8 cellular contexts compared by ENCODE assay signal in the genomic region with DNA sequence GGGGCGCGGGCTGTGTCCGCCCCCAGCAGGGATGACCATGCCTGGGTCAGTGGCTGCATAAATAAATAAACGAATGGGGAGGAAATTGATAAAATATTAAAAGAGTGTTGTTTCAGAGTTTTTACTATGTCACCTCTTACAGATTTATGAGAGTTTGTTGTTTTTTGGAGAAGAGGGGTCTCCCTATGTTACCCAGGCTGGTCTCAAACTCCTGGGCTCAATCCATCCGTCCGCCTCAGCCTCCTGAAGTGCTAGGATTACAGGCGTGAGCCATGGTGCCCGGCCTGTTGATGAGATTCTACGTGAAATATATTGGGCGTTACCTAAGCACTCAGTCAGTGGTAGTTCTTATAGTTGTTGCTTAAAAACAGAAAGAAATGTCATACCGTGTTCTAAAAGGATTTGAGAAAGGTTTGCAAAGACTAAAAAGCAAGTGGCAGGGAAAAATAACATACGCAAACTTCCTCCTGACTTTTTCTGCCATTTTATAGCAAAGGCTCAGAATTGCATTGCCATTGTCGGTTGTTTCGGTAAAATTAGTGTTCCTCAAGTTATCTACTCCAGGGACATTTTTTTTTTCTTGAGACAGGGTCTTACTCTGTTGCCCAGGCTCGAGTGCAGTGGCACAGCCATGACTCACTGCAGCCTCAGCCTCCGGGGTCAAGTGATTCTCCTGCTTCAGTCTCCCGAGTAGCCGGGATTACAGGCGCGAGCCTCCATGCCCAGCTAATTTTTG. TPM values are rescaled to one million over a fixed set of nuclear protein-coding genes. Genes with fewer than 3 reads are reported as not detected.
DNase-seq lines count a peak whose midpoint lies in the region; ATAC-seq and TF ChIP-seq lines count a peak whose summit lies in the region.

No MANE protein-coding gene starts in this region.

- no peak for TF ChIP-seq POLR2A in suprapubic skin (IDR thresholded peaks at IDR 0.05)

- H3K27me3 ChIP-seq in iPS-20b (ENCODE audit: insufficient read depth, low read length) = peaks cover 11% of the 10 kb centered on the region
- no peaks in the 10 kb centered on the region for H3K27me3 ChIP-seq in suprapubic skin

- TF ChIP-seq CTCF in suprapubic skin (IDR thresholded peaks at IDR 0.05) = no peak

- H3K27me3 Mint-ChIP-seq in activated CD4-positive, alpha-beta T cell treated with anti-CD3 and anti-CD28 coated beads, Interleukin-2, amount 10 ng/mL, durations not matched to agents 7 days and 5 days = no peaks in the 10 kb centered on the region
- H3K27me3 Mint-ChIP-seq in activated T-helper 1 cell treated with anti-CD3 and anti-CD28 coated beads, Interleukin-12 subunit alpha, Interleukin-12 subunit beta, Interleukin-2, Interleukin-4 antibody, amounts not matched to agents 30 ng/mL and 10 ng/mL and 1 ng/mL, durations not matched to agents 14 hours and 24 hours and 36 hours (ENCODE audit: insufficient read depth) = no peaks in the 10 kb centered on the region

- WGBS in suprapubic skin = 68% methylated on average over 20 of the region's 20 CpGs

- TF ChIP-seq EP300 in suprapubic skin (IDR thresholded peaks at IDR 0.05) = no peak

- H3K36me3 ChIP-seq in iPS-20b (ENCODE audit: insufficient read depth, low read depth, low read length) (no peaks in the 10 kb centered on the region), suprapubic skin (no peaks in the 10 kb centered on the region)

- no peaks in the 10 kb centered on the region for H3K9me3 Mint-ChIP-seq in activated CD4-positive, alpha-beta T cell treated with anti-CD3 and anti-CD28 coated beads, Interleukin-2, amount 10 ng/mL, durations not matched to agents 7 days and 5 days
- H3K9me3 Mint-ChIP-seq in activated T-helper 1 cell treated with anti-CD3 and anti-CD28 coated beads, Interleukin-12 subunit alpha, Interleukin-12 subunit beta, Interleukin-2, Interleukin-4 antibody, amounts not matched to agents 30 ng/mL and 10 ng/mL and 1 ng/mL, durations not matched to agents 14 hours and 24 hours and 36 hours = no peaks in the 10 kb centered on the region

- intact Hi-C loops in activated T-helper 1 cell treated with anti-CD3 and anti-CD28 coated beads, Interleukin-12 subunit alpha, Interleukin-12 subunit beta, Interleukin-2, Interleukin-4 antibody, amounts not matched to agents 30 ng/mL and 10 ng/mL and 1 ng/mL, durations not matched to agents 14 hours and 24 hours and 36 hours (cut with micrococcal nuclease) = loop anchor here (2.0 kb wide), 1 partner anchor 32 kb away; no protein-coding TSS in a partner anchor

- H3K4me3 ChIP-seq in iPS-20b (ENCODE audit: low read length) = peak overlapping the region; percentile 69
- H3K4me3 ChIP-seq in suprapubic skin = peak overlapping the region; percentile 63

- peak overlapping the region; percentile 91 for H3K4me3 Mint-ChIP-seq in activated CD4-positive, alpha-beta T cell treated with anti-CD3 and anti-CD28 coated beads, Interleukin-2, amount 10 ng/mL, durations not matched to agents 7 days and 5 days
- H3K4me3 Mint-ChIP-seq in activated T-helper 1 cell treated with anti-CD3 and anti-CD28 coated beads, Interleukin-12 subunit alpha, Interleukin-12 subunit beta, Interleukin-2, Interleukin-4 antibody, amounts not matched to agents 30 ng/mL and 10 ng/mL and 1 ng/mL, durations not matched to agents 14 hours and 24 hours and 36 hours = peak overlapping the region; percentile 93

- peak overlapping the region; percentile 64; the same call in 1 of the 2 replicates for H3K9ac ChIP-seq in iPS-20b (ENCODE audit: low read depth, low read length)

- ATAC-seq in HG02973 (IDR thresholded peaks at IDR 0.05; ENCODE audit: unreplicated experiment) = no peak

- peaks cover 20% of the 10 kb centered on the region for H3K4me1 Mint-ChIP-seq in activated CD4-positive, alpha-beta T cell treated with anti-CD3 and anti-CD28 coated beads, Interleukin-2, amount 10 ng/mL, durations not matched to agents 7 days and 5 days
- H3K4me1 Mint-ChIP-seq in activated T-helper 1 cell treated with anti-CD3 and anti-CD28 coated beads, Interleukin-12 subunit alpha, Interleukin-12 subunit beta, Interleukin-2, Interleukin-4 antibody, amounts not matched to agents 30 ng/mL and 10 ng/mL and 1 ng/mL, durations not matched to agents 14 hours and 24 hours and 36 hours (ENCODE audit: low read depth) = peaks cover 19% of the 10 kb centered on the region

- 0 out of 2 replicates have a peak, but pooled peaks cover 3% of the 10 kb centered on the region for H3K4me1 ChIP-seq in iPS-20b (ENCODE audit: insufficient read depth, low read length)
- H3K4me1 ChIP-seq in suprapubic skin = peaks cover 17% of the 10 kb centered on the region

- DNase-seq in activated CD4-positive, alpha-beta T cell treated with anti-CD3 and anti-CD28 coated beads, Interleukin-2, amount 10 ng/mL, durations not matched to agents 7 days and 5 days = no peak
- no peak for DNase-seq in activated CD4-positive, alpha-beta T cell treated with anti-CD3 and anti-CD28 coated beads, Interleukin-2, amount 50 U/mL, for 1 hour
- DNase-seq in activated T-helper 1 cell treated with anti-CD3 and anti-CD28 coated beads, Interleukin-12 subunit alpha, Interleukin-12 subunit beta, Interleukin-2, Interleukin-4 antibody, amounts not matched to agents 30 ng/mL and 10 ng/mL and 1 ng/mL, durations not matched to agents 14 hours and 24 hours and 36 hours (ENCODE audit: low spot score) = no peak
- DNase-seq in suprapubic skin (ENCODE audit: low spot score in 2 of 2) (no peak), NCI-H226 (no peak)
- no peak for DNase-seq in stimulated activated CD4-positive, alpha-beta T cell treated with anti-CD3 and anti-CD28 coated beads, Interleukin-2, amount 100 ng/mL, for 48 hours

- CTCF ChIA-PET in activated CD4-positive, alpha-beta T cell treated with anti-CD3 and anti-CD28 coated beads, Interleukin-2, amount 10 ng/mL, durations not matched to agents 7 days and 5 days (lab: Charles Lee) = interaction anchor here (0.9 to 3.3 kb wide), 7 partner anchors 12 to 82 kb away, joined by 3 to 15 read pairs (median 4); no protein-coding TSS in a partner anchor

- no peaks in the 10 kb centered on the region; the same call in 1 of the 2 replicates for H3K9me3 ChIP-seq in iPS-20b (ENCODE audit: insufficient read depth, low read depth, low read length)
- no peaks in the 10 kb centered on the region for H3K9me3 ChIP-seq in suprapubic skin

- peak overlapping the region; percentile 96 for H3K27ac Mint-ChIP-seq in activated CD4-positive, alpha-beta T cell treated with anti-CD3 and anti-CD28 coated beads, Interleukin-2, amount 10 ng/mL, durations not matched to agents 7 days and 5 days
- H3K27ac Mint-ChIP-seq in activated T-helper 1 cell treated with anti-CD3 and anti-CD28 coated beads, Interleukin-12 subunit alpha, Interleukin-12 subunit beta, Interleukin-2, Interleukin-4 antibody, amounts not matched to agents 30 ng/mL and 10 ng/mL and 1 ng/mL, durations not matched to agents 14 hours and 24 hours and 36 hours = peak overlapping the region; percentile 86

- no peak overlapping the region for H3K27ac ChIP-seq in iPS-20b (ENCODE audit: low read length)
- H3K27ac ChIP-seq in suprapubic skin = peak overlapping the region; percentile 94

- POLR2A ChIA-PET in activated CD4-positive, alpha-beta T cell treated with anti-CD3 and anti-CD28 coated beads, Interleukin-2, amount 10 ng/mL, durations not matched to agents 7 days and 5 days (lab: Charles Lee) = interaction anchor here (1.2 kb wide), 1 partner anchor 40 kb away, joined by 7 read pairs; no protein-coding TSS in a partner anchor

- H3K36me3 Mint-ChIP-seq in activated CD4-positive, alpha-beta T cell treated with anti-CD3 and anti-CD28 coated beads, Interleukin-2, amount 10 ng/mL, durations not matched to agents 7 days and 5 days (ENCODE audit: low read depth) = no peaks in the 10 kb centered on the region
- no peaks in the 10 kb centered on the region for H3K36me3 Mint-ChIP-seq in activated T-helper 1 cell treated with anti-CD3 and anti-CD28 coated beads, Interleukin-12 subunit alpha, Interleukin-12 subunit beta, Interleukin-2, Interleukin-4 antibody, amounts not matched to agents 30 ng/mL and 10 ng/mL and 1 ng/mL, durations not matched to agents 14 hours and 24 hours and 36 hours (ENCODE audit: low read depth)

RNA-seq across cellular contexts. Expression of gene FOXK1, which starts 39.5 kb away (rescaled TPM):
- 10 to 100 TPM; 32.0 to 36.2 TPM for total RNA-seq in activated CD4-positive, alpha-beta T cell treated with anti-CD3 and anti-CD28 coated beads, Interleukin-2, amount 10 ng/mL, durations not matched to agents 7 days and 5 days
- total RNA-seq in activated T-helper 1 cell treated with anti-CD3 and anti-CD28 coated beads, Interleukin-12 subunit alpha, Interleukin-12 subunit beta, Interleukin-2, Interleukin-4 antibody, amounts not matched to agents 30 ng/mL and 10 ng/mL and 1 ng/mL, durations not matched to agents 14 hours and 24 hours and 36 hours = 37.7 and 37.9 TPM in 2 replicates
- 10 to 100 TPM; 37.5 to 68.5 (median 46.6) TPM for total RNA-seq in suprapubic skin
